In genomic region chr14:74140374-74140850, GRCh38 we compare ENCODE assay signal across 9 cellular contexts. TPM values are rescaled to one million over a fixed set of nuclear protein-coding genes. Genes with fewer than 3 reads are reported as not detected.
DNase-seq lines count a peak whose midpoint lies in the region; ATAC-seq and TF ChIP-seq lines count a peak whose summit lies in the region.
"Had no signal": no experiment of that assay in that cellular context is flagged by ENCODE, and none has a peak within 500 bp of the region (broad histone marks: within the 10 kb centered on the region; RNA-seq: fewer than 3 reads in every experiment).

No MANE protein-coding gene starts in this region.

- H3K4me3 ChIP-seq in skeletal muscle cell (ENCODE audit: low read depth, low read length), result no peak overlapping the region
- no peak overlapping the region for H3K4me3 ChIP-seq in smooth muscle cell

- peaks cover 15% of the 10 kb centered on the region for H3K4me1 ChIP-seq in smooth muscle cell (ENCODE audit: low read depth)

- H3K27ac ChIP-seq in smooth muscle cell (ENCODE audit: low read depth), result no peak overlapping the region

- CTCF ChIA-PET in HEK293T (lab: Yijun Ruan, JAX), result interaction anchor here (0.7 to 1.3 kb wide), 2 partner anchors 10 to 126 kb away, joined by 3 read pairs; no protein-coding TSS in a partner anchor
- CTCF ChIA-PET in Calu3 (lab: Charles Lee), result no interaction called here

- no peaks in the 10 kb centered on the region for H3K9me3 ChIP-seq in smooth muscle cell (replicated peaks; ENCODE audit: low read depth)

- H3K4me2 ChIP-seq in smooth muscle cell, result no peak overlapping the region

- H3K4me3 Mint-ChIP-seq in glutamatergic neuron (ENCODE audit: unreplicated experiment), result peak overlapping the region; percentile 6
- H3K4me3 Mint-ChIP-seq in Calu3 (ENCODE audit: low read depth, unreplicated experiment), result no peak overlapping the region
- no peak overlapping the region for H3K4me3 Mint-ChIP-seq in naive thymus-derived CD8-positive, alpha-beta T cell

- H3K36me3 Mint-ChIP-seq in glutamatergic neuron (ENCODE audit: unreplicated experiment), result no peaks in the 10 kb centered on the region
- peaks cover 6% of the 10 kb centered on the region for H3K36me3 Mint-ChIP-seq in Calu3 (ENCODE audit: insufficient read depth, unreplicated experiment)
- H3K36me3 Mint-ChIP-seq in naive thymus-derived CD8-positive, alpha-beta T cell, result peaks cover 0 to 25% (median 9%) of the 10 kb centered on the region in 3 donors

- intact Hi-C loops in Calu3 (cut with micrococcal nuclease; ENCODE audit: unreplicated experiment), result no loop called here

- peaks cover 61% of the 10 kb centered on the region for H4K20me1 ChIP-seq in smooth muscle cell (ENCODE audit: low read depth)

- peaks cover 82% of the 10 kb centered on the region for H3K27me3 ChIP-seq in smooth muscle cell (ENCODE audit: low read depth)

- H3F3A ChIP-seq in smooth muscle cell (ENCODE audit: low read depth), result no peaks in the 10 kb centered on the region

- no peak overlapping the region for H3K9ac ChIP-seq in smooth muscle cell (ENCODE audit: low read depth)

- 29% methylated on average over 8 of the region's 8 CpGs for WGBS in smooth muscle cell (ENCODE audit: low lambda C conversion rate)

- H3K27ac Mint-ChIP-seq in glutamatergic neuron (ENCODE audit: unreplicated experiment), result peak overlapping the region; percentile 6
- H3K27ac Mint-ChIP-seq in Calu3 (ENCODE audit: unreplicated experiment), result no peak overlapping the region
- peak overlapping the region in 1 of 10 donors; percentile 11 for H3K27ac Mint-ChIP-seq in naive thymus-derived CD8-positive, alpha-beta T cell

- no peaks in the 10 kb centered on the region for H3K79me2 ChIP-seq in smooth muscle cell (ENCODE audit: low read depth)

- H2AFZ ChIP-seq in smooth muscle cell (ENCODE audit: low read depth), result no peak overlapping the region

- no peak for ATAC-seq in GM18517 (IDR thresholded peaks at IDR 0.05; ENCODE audit: unreplicated experiment)
- ATAC-seq in naive thymus-derived CD8-positive, alpha-beta T cell, result no peak

- H3K36me3 ChIP-seq in smooth muscle cell (ENCODE audit: low read depth), result no peaks in the 10 kb centered on the region

- peaks cover 14% of the 10 kb centered on the region for H3K27me3 Mint-ChIP-seq in glutamatergic neuron (ENCODE audit: unreplicated experiment)
- no peaks in the 10 kb centered on the region for H3K27me3 Mint-ChIP-seq in Calu3 (ENCODE audit: unreplicated experiment)
- no peaks in the 10 kb centered on the region for H3K27me3 Mint-ChIP-seq in naive thymus-derived CD8-positive, alpha-beta T cell

- BruUV-seq in Calu3 (replicated peaks; lab: Mats Ljungman, UMichigan), result no TSS peak

- H3K4me1 Mint-ChIP-seq in glutamatergic neuron (ENCODE audit: low read depth, unreplicated experiment), result peaks cover 4% of the 10 kb centered on the region
- H3K4me1 Mint-ChIP-seq in Calu3 (ENCODE audit: low read depth, unreplicated experiment), result peaks cover 3% of the 10 kb centered on the region
- peaks cover 8 to 16% (median 13%) of the 10 kb centered on the region in 4 donors for H3K4me1 Mint-ChIP-seq in naive thymus-derived CD8-positive, alpha-beta T cell

- peak; percentile 54 for DNase-seq in HEK293T (ENCODE audit: extremely low spot score)
- DNase-seq in NCI-H524 (lab: John Stamatoyannopoulos, UW), result peak; percentile 100
- DNase-seq in glutamatergic neuron, result peak; percentile 89
- peak; percentile 9 for DNase-seq in skeletal muscle cell (ENCODE audit: low read depth)
- DNase-seq in Calu3, result no peak
- DNase-seq in smooth muscle cell (lab: John Stamatoyannopoulos, UW; ENCODE audit: unreplicated experiment), result no peak
- DNase-seq in naive thymus-derived CD8-positive, alpha-beta T cell, result no peak
- DNase-seq: midbrain had no signal

- H3K9me3 Mint-ChIP-seq in glutamatergic neuron (ENCODE audit: unreplicated experiment) (peaks cover 7% of the 10 kb centered on the region), Calu3 (ENCODE audit: low read depth, unreplicated experiment) (no peaks in the 10 kb centered on the region)
- H3K9me3 Mint-ChIP-seq in naive thymus-derived CD8-positive, alpha-beta T cell, result no peaks in the 10 kb centered on the region

- TF ChIP-seq CTCF in glutamatergic neuron (IDR thresholded peaks at IDR 0.05; ENCODE audit: partially characterized antibody, unreplicated experiment) (no peak), Calu3 (IDR thresholded peaks at IDR 0.05; ENCODE audit: unreplicated experiment) (no peak), smooth muscle cell (IDR thresholded peaks at IDR 0.05; ENCODE audit: borderline replicate concordance, insufficient read depth, poor library complexity, severe bottlenecking) (no peak)

- POLR2A ChIA-PET in HEK293T (lab: Yijun Ruan, JAX), result interaction anchor here (1.1 to 1.3 kb wide), 2 partner anchors 9 to 122 kb away, joined by 3 read pairs; partner anchors contain the start of genes BBOF1 and ENTPD5
- POLR2A ChIA-PET in naive thymus-derived CD8-positive, alpha-beta T cell (lab: Charles Lee), result no interaction called here

TF ChIP-seq in HEK293T, 16 proteins besides CTCF, POLR2A, EP300 and RAD21:
- TF ChIP-seq LEF1 (IDR thresholded peaks at IDR 0.05; ENCODE audit: borderline replicate concordance) (no peak), FOXK2 (IDR thresholded peaks at IDR 0.05) (no peak)
- TF ChIP-seq, protein P1, sequence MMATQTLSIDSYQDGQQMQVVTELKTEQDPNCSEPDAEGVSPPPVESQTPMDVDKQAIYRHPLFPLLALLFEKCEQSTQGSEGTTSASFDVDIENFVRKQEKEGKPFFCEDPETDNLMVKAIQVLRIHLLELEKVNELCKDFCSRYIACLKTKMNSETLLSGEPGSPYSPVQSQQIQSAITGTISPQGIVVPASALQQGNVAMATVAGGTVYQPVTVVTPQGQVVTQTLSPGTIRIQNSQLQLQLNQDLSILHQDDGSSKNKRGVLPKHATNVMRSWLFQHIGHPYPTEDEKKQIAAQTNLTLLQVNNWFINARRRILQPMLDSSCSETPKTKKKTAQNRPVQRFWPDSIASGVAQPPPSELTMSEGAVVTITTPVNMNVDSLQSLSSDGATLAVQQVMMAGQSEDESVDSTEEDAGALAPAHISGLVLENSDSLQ (IDR thresholded peaks at IDR 0.05), result peak; percentile 60

RNA-seq across cellular contexts. Expression of gene LIN52, which starts 55.7 kb away (rescaled TPM):
- 4.5 TPM for total RNA-seq in glutamatergic neuron (ENCODE audit: unreplicated experiment)
- 9.1 and 11.2 TPM in 2 replicates for total RNA-seq in Calu3 (2022)
- total RNA-seq in smooth muscle cell, result 17.4 and 17.8 TPM in 2 replicates
- 13.8 and 16.1 TPM in 2 replicates for polyA plus RNA-seq in smooth muscle cell
- total RNA-seq in naive thymus-derived CD8-positive, alpha-beta T cell, result 10 to 100 TPM in 1 of 2 experiments, 1 to 10 TPM in 1; 9.6 to 11.1 TPM
- polyA plus RNA-seq in naive thymus-derived CD8-positive, alpha-beta T cell, result 10 to 100 TPM in 2 of 3 donors, 1 to 10 TPM in 1; 9.5 to 16.1 (median 13.6) TPM

RNA-seq across cellular contexts. Expression of gene ALDH6A1, which starts 56.2 kb away (rescaled TPM):
- total RNA-seq in glutamatergic neuron (ENCODE audit: unreplicated experiment) (8.6 TPM), Calu3 (2022) (17.2 and 19.6 TPM in 2 replicates), smooth muscle cell (16.1 and 22.3 TPM in 2 replicates)
- 18.2 and 18.9 TPM in 2 replicates for polyA plus RNA-seq in smooth muscle cell
- total RNA-seq in naive thymus-derived CD8-positive, alpha-beta T cell, result 10 to 100 TPM; 19.1 to 19.3 TPM
- polyA plus RNA-seq in naive thymus-derived CD8-positive, alpha-beta T cell, result 10 to 100 TPM; 18.9 to 28.6 (median 23.1) TPM

Comparison
In these comparisons a context has a peak if more than half of its experiments do, and no peak if none do; other contexts are left out.
1. DNase-seq: peak in HEK293T (single experiment), NCI-H524 (2 of 2), glutamatergic neuron (single experiment) and skeletal muscle cell (single experiment); none in Calu3 (single experiment), smooth muscle cell (single experiment) and naive thymus-derived CD8-positive, alpha-beta T cell (0 of 10).